ENCODE assay signal across 1 cellular context in genomic region chrX:153794018-153794896, GRCh38.
TF ChIP-seq lines count a peak whose summit lies in the region.

IDH3G (minus strand) TSS chrX:153794375; CDS start chrX:153794326, 49 bp downstream.
SSR4 (plus strand) TSS chrX:153794668; CDS start chrX:153794688, 20 bp downstream.

TF ChIP-seq in HepG2, 621 proteins besides CTCF, POLR2A, EP300 and RAD21 (continued from another document and continues in another):
- TF ChIP-seq, protein P1, sequence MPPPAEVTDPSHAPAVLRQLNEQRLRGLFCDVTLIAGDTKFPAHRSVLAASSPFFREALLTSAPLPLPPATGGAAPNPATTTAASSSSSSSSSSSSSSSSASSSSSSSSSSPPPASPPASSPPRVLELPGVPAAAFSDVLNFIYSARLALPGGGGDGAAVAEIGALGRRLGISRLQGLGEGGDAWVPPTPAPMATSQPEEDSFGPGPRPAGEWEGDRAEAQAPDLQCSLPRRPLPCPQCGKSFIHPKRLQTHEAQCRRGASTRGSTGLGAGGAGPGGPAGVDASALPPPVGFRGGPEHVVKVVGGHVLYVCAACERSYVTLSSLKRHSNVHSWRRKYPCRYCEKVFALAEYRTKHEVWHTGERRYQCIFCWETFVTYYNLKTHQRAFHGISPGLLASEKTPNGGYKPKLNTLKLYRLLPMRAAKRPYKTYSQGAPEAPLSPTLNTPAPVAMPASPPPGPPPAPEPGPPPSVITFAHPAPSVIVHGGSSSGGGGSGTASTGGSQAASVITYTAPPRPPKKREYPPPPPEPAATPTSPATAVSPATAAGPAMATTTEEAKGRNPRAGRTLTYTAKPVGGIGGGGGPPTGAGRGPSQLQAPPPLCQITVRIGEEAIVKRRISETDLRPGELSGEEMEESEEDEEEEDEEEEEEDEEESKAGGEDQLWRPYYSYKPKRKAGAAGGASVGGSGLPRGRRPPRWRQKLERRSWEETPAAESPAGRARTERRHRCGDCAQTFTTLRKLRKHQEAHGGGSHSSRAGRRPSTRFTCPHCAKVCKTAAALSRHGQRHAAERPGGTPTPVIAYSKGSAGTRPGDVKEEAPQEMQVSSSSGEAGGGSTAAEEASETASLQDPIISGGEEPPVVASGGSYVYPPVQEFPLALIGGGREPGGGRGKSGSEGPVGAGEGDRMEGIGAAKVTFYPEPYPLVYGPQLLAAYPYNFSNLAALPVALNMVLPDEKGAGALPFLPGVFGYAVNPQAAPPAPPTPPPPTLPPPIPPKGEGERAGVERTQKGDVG (CRISPR knock-in tag; IDR thresholded peaks at IDR 0.05; ENCODE audit: borderline replicate concordance): peak; percentile 32; the same call in 1 of the 2 replicates
- TF ChIP-seq ZKSCAN8 (CRISPR knock-in tag; IDR thresholded peaks at IDR 0.05; ENCODE audit: borderline replicate concordance) (no peak), ATRX (CRISPR knock-in tag; IDR thresholded peaks at IDR 0.05; ENCODE audit: borderline replicate concordance) (no peak), ZBTB1 (CRISPR knock-in tag; IDR thresholded peaks at IDR 0.05; ENCODE audit: borderline replicate concordance) (no peak), ELF3 (CRISPR knock-in tag; IDR thresholded peaks at IDR 0.05) (no peak; the same call in 1 of the 2 replicates), CCAR2 (optimal IDR thresholded peaks at IDR 0.05; ENCODE audit: low read depth, low read length) (no peak), NBN (conservative IDR thresholded peaks at IDR 0.05) (no peak), AHR (CRISPR knock-in tag; IDR thresholded peaks at IDR 0.05) (no peak), ZNF382 (CRISPR knock-in tag; IDR thresholded peaks at IDR 0.05; ENCODE audit: borderline replicate concordance) (no peak), ZNF180 (CRISPR knock-in tag; IDR thresholded peaks at IDR 0.05; ENCODE audit: borderline replicate concordance, low read depth) (no peak), ZNF138 (CRISPR knock-in tag; IDR thresholded peaks at IDR 0.05; ENCODE audit: low read depth) (no peak), ZNF24 (IDR thresholded peaks at IDR 0.05) (no peak), ZNF33A (CRISPR knock-in tag; IDR thresholded peaks at IDR 0.05; ENCODE audit: borderline replicate concordance) (no peak), ZFP37 (CRISPR knock-in tag; IDR thresholded peaks at IDR 0.05; ENCODE audit: borderline replicate concordance) (no peak), TEAD2 (CRISPR knock-in tag; IDR thresholded peaks at IDR 0.05) (no peak), ZNF3 (CRISPR knock-in tag; IDR thresholded peaks at IDR 0.05) (no peak), ZNF704 (CRISPR knock-in tag; IDR thresholded peaks at IDR 0.05; ENCODE audit: borderline replicate concordance) (no peak), GATA4 (IDR thresholded peaks at IDR 0.05; ENCODE audit: borderline replicate concordance, low read depth) (no peak), RBFOX2 (IDR thresholded peaks at IDR 0.05; ENCODE audit: low read depth, low read length) (peak; percentile 92), ZNF687 (CRISPR knock-in tag; IDR thresholded peaks at IDR 0.05) (peak; percentile 95), ZNF101 (CRISPR knock-in tag; IDR thresholded peaks at IDR 0.05; ENCODE audit: borderline replicate concordance, low read depth) (no peak), NR2F2 (IDR thresholded peaks at IDR 0.05; ENCODE audit: borderline replicate concordance, low read depth) (no peak), SETDB1 (CRISPR knock-in tag; IDR thresholded peaks at IDR 0.05; ENCODE audit: borderline replicate concordance) (no peak), RFXAP (CRISPR knock-in tag; IDR thresholded peaks at IDR 0.05; ENCODE audit: borderline replicate concordance) (no peak), CREM (IDR thresholded peaks at IDR 0.05) (peak; percentile 72), CREM (CRISPR knock-in tag; IDR thresholded peaks at IDR 0.05) (no peak), MNT (IDR thresholded peaks at IDR 0.05) (0 out of 2 replicates have a peak, but pooled peaks have one; percentile 3), MAFK (conservative IDR thresholded peaks at IDR 0.05 in 1 of 2, IDR thresholded peaks at IDR 0.05 in 1 of 2; ENCODE audit: low read length in 2 of 2) (no peak), ZNF749 (CRISPR knock-in tag; IDR thresholded peaks at IDR 0.05; ENCODE audit: borderline replicate concordance) (0 out of 2 replicates have a peak, but pooled peaks have one; percentile 47), ZFP36 (IDR thresholded peaks at IDR 0.05; ENCODE audit: borderline replicate concordance, low read depth, low read length, partially characterized antibody) (no peak)
- TF ChIP-seq, protein P2, sequence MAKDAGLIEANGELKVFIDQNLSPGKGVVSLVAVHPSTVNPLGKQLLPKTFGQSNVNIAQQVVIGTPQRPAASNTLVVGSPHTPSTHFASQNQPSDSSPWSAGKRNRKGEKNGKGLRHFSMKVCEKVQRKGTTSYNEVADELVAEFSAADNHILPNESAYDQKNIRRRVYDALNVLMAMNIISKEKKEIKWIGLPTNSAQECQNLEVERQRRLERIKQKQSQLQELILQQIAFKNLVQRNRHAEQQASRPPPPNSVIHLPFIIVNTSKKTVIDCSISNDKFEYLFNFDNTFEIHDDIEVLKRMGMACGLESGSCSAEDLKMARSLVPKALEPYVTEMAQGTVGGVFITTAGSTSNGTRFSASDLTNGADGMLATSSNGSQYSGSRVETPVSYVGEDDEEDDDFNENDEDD (CRISPR knock-in tag; IDR thresholded peaks at IDR 0.05; ENCODE audit: borderline replicate concordance): peak; percentile 83
- TF ChIP-seq, protein P3, sequence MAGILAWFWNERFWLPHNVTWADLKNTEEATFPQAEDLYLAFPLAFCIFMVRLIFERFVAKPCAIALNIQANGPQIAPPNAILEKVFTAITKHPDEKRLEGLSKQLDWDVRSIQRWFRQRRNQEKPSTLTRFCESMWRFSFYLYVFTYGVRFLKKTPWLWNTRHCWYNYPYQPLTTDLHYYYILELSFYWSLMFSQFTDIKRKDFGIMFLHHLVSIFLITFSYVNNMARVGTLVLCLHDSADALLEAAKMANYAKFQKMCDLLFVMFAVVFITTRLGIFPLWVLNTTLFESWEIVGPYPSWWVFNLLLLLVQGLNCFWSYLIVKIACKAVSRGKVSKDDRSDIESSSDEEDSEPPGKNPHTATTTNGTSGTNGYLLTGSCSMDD (CRISPR knock-in tag; IDR thresholded peaks at IDR 0.05): no peak
- TF ChIP-seq, protein P4, sequence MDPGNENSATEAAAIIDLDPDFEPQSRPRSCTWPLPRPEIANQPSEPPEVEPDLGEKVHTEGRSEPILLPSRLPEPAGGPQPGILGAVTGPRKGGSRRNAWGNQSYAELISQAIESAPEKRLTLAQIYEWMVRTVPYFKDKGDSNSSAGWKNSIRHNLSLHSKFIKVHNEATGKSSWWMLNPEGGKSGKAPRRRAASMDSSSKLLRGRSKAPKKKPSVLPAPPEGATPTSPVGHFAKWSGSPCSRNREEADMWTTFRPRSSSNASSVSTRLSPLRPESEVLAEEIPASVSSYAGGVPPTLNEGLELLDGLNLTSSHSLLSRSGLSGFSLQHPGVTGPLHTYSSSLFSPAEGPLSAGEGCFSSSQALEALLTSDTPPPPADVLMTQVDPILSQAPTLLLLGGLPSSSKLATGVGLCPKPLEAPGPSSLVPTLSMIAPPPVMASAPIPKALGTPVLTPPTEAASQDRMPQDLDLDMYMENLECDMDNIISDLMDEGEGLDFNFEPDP (CRISPR knock-in tag; conservative IDR thresholded peaks at IDR 0.05): no peak
- TF ChIP-seq, protein P5, sequence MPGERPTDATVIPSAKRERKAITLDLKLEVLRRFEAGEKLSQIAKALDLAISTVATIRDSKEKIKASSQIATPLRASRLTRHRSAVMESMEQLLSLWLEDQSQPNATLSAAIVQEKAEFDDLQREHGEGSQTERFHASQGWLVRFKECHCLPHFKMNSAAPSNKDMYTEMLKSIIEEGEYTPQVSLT (CRISPR knock-in tag; IDR thresholded peaks at IDR 0.05; ENCODE audit: borderline replicate concordance, low read depth): no peak; the same call in 1 of the 2 replicates
- TF ChIP-seq, protein P6, sequence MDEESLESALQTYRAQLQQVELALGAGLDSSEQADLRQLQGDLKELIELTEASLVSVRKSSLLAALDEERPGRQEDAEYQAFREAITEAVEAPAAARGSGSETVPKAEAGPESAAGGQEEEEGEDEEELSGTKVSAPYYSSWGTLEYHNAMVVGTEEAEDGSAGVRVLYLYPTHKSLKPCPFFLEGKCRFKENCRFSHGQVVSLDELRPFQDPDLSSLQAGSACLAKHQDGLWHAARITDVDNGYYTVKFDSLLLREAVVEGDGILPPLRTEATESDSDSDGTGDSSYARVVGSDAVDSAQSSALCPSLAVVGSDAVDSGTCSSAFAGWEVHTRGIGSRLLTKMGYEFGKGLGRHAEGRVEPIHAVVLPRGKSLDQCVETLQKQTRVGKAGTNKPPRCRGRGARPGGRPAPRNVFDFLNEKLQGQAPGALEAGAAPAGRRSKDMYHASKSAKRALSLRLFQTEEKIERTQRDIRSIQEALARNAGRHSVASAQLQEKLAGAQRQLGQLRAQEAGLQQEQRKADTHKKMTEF (CRISPR knock-in tag; IDR thresholded peaks at IDR 0.05): no peak; the same call in 1 of the 2 replicates
- TF ChIP-seq, protein P7, sequence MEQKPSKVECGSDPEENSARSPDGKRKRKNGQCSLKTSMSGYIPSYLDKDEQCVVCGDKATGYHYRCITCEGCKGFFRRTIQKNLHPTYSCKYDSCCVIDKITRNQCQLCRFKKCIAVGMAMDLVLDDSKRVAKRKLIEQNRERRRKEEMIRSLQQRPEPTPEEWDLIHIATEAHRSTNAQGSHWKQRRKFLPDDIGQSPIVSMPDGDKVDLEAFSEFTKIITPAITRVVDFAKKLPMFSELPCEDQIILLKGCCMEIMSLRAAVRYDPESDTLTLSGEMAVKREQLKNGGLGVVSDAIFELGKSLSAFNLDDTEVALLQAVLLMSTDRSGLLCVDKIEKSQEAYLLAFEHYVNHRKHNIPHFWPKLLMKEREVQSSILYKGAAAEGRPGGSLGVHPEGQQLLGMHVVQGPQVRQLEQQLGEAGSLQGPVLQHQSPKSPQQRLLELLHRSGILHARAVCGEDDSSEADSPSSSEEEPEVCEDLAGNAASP (CRISPR knock-in tag; IDR thresholded peaks at IDR 0.05; ENCODE audit: borderline replicate concordance): 0 out of 2 replicates have a peak, but pooled peaks have one; percentile 8
- TF ChIP-seq, protein P8, sequence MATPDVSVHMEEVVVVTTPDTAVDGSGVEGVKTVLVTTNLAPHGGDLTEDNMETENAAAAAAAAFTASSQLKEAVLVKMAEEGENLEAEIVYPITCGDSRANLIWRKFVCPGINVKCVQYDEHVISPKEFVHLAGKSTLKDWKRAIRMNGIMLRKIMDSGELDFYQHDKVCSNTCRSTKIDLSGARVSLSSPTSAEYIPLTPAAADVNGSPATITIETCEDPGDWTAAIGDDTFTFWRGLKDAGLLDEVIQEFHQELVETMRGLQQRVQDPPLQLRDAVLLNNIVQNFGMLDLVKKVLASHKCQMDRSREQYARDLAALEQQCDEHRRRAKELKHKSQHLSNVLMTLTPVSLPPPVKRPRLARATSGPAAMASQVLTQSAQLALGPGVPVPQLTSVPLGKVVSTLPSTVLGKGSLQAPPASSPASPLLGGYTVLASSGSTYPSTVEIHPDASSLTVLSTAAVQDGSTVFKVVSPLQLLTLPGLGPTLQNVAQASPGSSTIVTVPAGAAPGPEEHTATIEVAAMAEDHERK (CRISPR knock-in tag; IDR thresholded peaks at IDR 0.05; ENCODE audit: low read depth): no peak
- TF ChIP-seq, protein P9, sequence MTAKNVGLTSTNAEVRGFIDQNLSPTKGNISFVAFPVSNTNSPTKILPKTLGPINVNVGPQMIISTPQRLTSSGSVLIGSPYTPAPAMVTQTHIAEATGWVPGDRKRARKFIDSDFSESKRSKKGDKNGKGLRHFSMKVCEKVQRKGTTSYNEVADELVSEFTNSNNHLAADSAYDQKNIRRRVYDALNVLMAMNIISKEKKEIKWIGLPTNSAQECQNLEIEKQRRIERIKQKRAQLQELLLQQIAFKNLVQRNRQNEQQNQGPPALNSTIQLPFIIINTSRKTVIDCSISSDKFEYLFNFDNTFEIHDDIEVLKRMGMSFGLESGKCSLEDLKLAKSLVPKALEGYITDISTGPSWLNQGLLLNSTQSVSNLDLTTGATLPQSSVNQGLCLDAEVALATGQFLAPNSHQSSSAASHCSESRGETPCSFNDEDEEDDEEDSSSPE (CRISPR knock-in tag; IDR thresholded peaks at IDR 0.05): peak; percentile 34; the same call in 1 of the 2 replicates
